8 cellular contexts compared by ENCODE assay signal in genomic region chr14:24232645-24233537, GRCh38. TPM values are rescaled to one million over a fixed set of nuclear protein-coding genes. Genes with fewer than 3 reads are reported as not detected.
A peak's percentile ranks its signal among the peaks of the same experiment; 100 is the strongest.
DNase-seq lines count a peak whose midpoint lies in the region; ATAC-seq and TF ChIP-seq lines count a peak whose summit lies in the region.

Gene GMPR2 (plus strand): TSS chr14:24232929. CDS start chr14:24233254, 325 bp downstream.

- peak within 1 kb of the TSS; percentile 23 for H2AFZ ChIP-seq in neuron (ENCODE audit: low read depth, low read length)

- peak; percentile 56 for ATAC-seq in GM21515 (IDR thresholded peaks at IDR 0.05; ENCODE audit: unreplicated experiment)

- H3K4me3 ChIP-seq in fibroblast of the aortic adventitia (ENCODE audit: low read depth, low read length) (peak within 1 kb of the TSS; percentile 97), neuron (ENCODE audit: low read length) (peak within 1 kb of the TSS; percentile 67)

- no peak for TF ChIP-seq CTCF in VCaP (conservative IDR thresholded peaks at IDR 0.05)
- no peak for TF ChIP-seq CTCF in fibroblast of the aortic adventitia (IDR thresholded peaks at IDR 0.05; ENCODE audit: insufficient read depth, low read length)

- peak within 1 kb of the TSS; percentile 85 for H3K27ac ChIP-seq in VCaP

- peaks cover 34% of the 10 kb centered on the region for H3K36me3 ChIP-seq in neuron (ENCODE audit: insufficient read depth, low read length)

- peaks cover 22% of the 10 kb centered on the region for H3K4me1 ChIP-seq in neuron (ENCODE audit: insufficient read depth, low read length)

- no peaks in the 10 kb centered on the region for H3K27me3 ChIP-seq in neuron (ENCODE audit: insufficient read depth, low read length)

- H3K9me3 ChIP-seq in neuron (ENCODE audit: low read length): no peaks in the 10 kb centered on the region

- DNase-seq in NCI-H187 treated with DMSO at 0.1 percent for 48 hours (lab: John Stamatoyannopoulos, UW) (peak; percentile 49), NCI-H187 (lab: John Stamatoyannopoulos, UW) (no peak), HT1080 (ENCODE audit: low read depth) (no peak), fibroblast of the aortic adventitia (ENCODE audit: low read depth) (no peak), NCI-H2081 (lab: John Stamatoyannopoulos, UW) (no peak)

RNA-seq across cellular contexts. Expression of gene GMPR2, which starts in this region (rescaled TPM):
- 92.5 and 107 TPM in 2 replicates for total RNA-seq in HT1080 (2014; rRNA removed; shearing (Covaris generic))
- 84.5 and 88.5 TPM in 2 replicates for polyA plus RNA-seq in HT1080 (2015; cell fraction: cytosol; rRNA removed)
- 145 and 149 TPM in 2 replicates for polyA plus RNA-seq in HT1080 (2015; cell fraction: nucleus; rRNA removed)
- total RNA-seq in fibroblast of the aortic adventitia (ENCODE audit: low replicate concordance): 53.6 and 207 TPM in 2 replicates
